ENCODE assay signal across 8 cellular contexts in the genomic region with DNA sequence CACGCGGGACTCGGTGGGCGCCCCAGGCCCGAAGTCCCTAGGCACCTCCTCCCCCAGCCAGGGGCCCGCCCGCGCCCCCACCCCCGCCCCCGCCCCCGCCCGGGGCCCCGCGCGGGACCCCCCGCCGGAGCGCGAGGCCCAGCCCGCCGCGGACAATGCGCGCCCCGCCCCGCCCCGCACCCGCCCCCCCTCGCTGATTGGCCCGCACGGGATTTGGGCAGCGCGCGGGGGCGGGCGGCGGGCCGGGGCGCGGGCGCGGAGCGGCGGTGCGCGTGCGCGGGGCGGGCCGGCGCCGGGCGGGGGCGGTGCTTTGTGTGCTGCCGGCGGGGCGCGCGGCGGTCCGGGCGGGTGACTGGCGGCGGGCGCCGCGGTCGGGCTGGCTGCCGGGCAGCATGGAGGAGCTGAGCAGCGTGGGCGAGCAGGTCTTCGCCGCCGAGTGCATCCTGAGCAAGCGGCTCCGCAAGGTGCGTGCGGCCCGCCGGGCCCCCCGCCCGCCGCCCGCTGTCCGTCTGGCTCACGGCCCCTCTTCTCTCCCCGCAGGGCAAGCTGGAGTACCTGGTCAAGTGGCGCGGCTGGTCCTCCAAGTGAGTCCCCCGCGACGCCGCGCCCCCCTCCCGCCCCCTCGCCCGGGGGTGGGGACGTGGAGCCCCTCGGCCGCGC. TPM values are rescaled to one million over a fixed set of nuclear protein-coding genes. Genes with fewer than 3 reads are reported as not detected.
DNase-seq lines count a peak whose midpoint lies in the region; ATAC-seq and TF ChIP-seq lines count a peak whose summit lies in the region.

CBX2 (plus strand) TSS at position 305 of the 660 bp plus-strand sequence; CDS start at position 393, 88 bp downstream.

- no peak within 1 kb of the TSS for H2AFZ ChIP-seq in OCI-LY1 (ENCODE audit: low read length)

- peak within 1 kb of the TSS; percentile 99 for H3K4me2 ChIP-seq in OCI-LY1 (ENCODE audit: low read length)

- no peak for TF ChIP-seq CTCF in 22Rv1 (IDR thresholded peaks at IDR 0.05)
- TF ChIP-seq CTCF in OCI-LY1 (IDR thresholded peaks at IDR 0.05; ENCODE audit: low read length) = no peak

- 0 out of 2 replicates have a peak, but pooled peaks cover 3% of the 10 kb centered on the region for H3K27me3 ChIP-seq in OCI-LY1 (ENCODE audit: insufficient read depth, low read length)
- H3K27me3 ChIP-seq in esophagus (ENCODE audit: control insufficient read depth in 1 of 2, insufficient read depth in 2 of 2, low read length in 2 of 2) = peaks cover 0 to 3% of the 10 kb centered on the region in 2 donors
- H3K27me3 ChIP-seq in muscle layer of duodenum (ENCODE audit: low read depth, low read length) = peaks cover 48% of the 10 kb centered on the region

- peaks cover 5% of the 10 kb centered on the region; the same call in 1 of the 2 replicates for H3F3A ChIP-seq in OCI-LY1 (ENCODE audit: insufficient read depth, low read length)

- 1 to 2% methylated on average over 28 to 100 of the region's 101 CpGs for WGBS in esophagus, 2 donors

- DNase-seq in activated T-cell treated with anti-CD3 and anti-CD28 coated beads for 4 hours = peak; percentile 68
- DNase-seq in stimulated activated CD8-positive, alpha-beta memory T cell treated with anti-CD3 and anti-CD28 coated beads, Interleukin-7, amount 100 ng/mL, for 24 hours (ENCODE audit: low read depth) = peak; percentile 61

- peak; percentile 64 for ATAC-seq in GM18502 (IDR thresholded peaks at IDR 0.05; ENCODE audit: poor library complexity, unreplicated experiment)
- ATAC-seq in HG03354 (IDR thresholded peaks at IDR 0.05; ENCODE audit: poor library complexity, severe bottlenecking, unreplicated experiment) = peak; percentile 72

- no peaks in the 10 kb centered on the region for H3K79me2 ChIP-seq in OCI-LY1 (ENCODE audit: insufficient read depth, low read length)

- peak within 1 kb of the TSS; percentile 54 for H3K27ac ChIP-seq in 22Rv1
- H3K27ac ChIP-seq in OCI-LY1 (ENCODE audit: low read depth, low read length, poor library complexity, severe bottlenecking) = peak within 1 kb of the TSS; percentile 1
- H3K27ac ChIP-seq in esophagus (ENCODE audit: low read depth in 2 of 2, low read length in 1 of 2) = no peak within 1 kb of the TSS
- no peak within 1 kb of the TSS for H3K27ac ChIP-seq in muscle layer of duodenum (ENCODE audit: low read length)

- H3K4me3 ChIP-seq in OCI-LY1 (ENCODE audit: low read depth, low read length, poor library complexity, severe bottlenecking) = peak within 1 kb of the TSS; percentile 81
- H3K4me3 ChIP-seq in esophagus (ENCODE audit: low read depth in 1 of 2, low read length in 2 of 2) = peak within 1 kb of the TSS; percentile 61 to 74
- H3K4me3 ChIP-seq in muscle layer of duodenum (ENCODE audit: low read depth in 1 of 2, low read length in 2 of 2) = peak within 1 kb of the TSS; percentile 26 to 58

- peak within 1 kb of the TSS; percentile 95 for H3K9ac ChIP-seq in OCI-LY1 (ENCODE audit: low read length)

- H3K9me3 ChIP-seq in OCI-LY1 (ENCODE audit: low read length) = no peaks in the 10 kb centered on the region
- H3K9me3 ChIP-seq in esophagus (ENCODE audit: control insufficient read depth in 2 of 2, insufficient read depth in 1 of 2, low read depth in 1 of 2, low read length in 1 of 2) = no peaks in the 10 kb centered on the region
- H3K9me3 ChIP-seq in muscle layer of duodenum (ENCODE audit: control insufficient read depth in 1 of 2, low read length in 2 of 2) = no peaks in the 10 kb centered on the region

- H3K36me3 ChIP-seq in OCI-LY1 (ENCODE audit: insufficient read depth, low read length) (peaks cover 11% of the 10 kb centered on the region; the same call in 1 of the 2 replicates), esophagus (ENCODE audit: control insufficient read depth in 2 of 2, insufficient read depth in 2 of 2, low read length in 1 of 2) (no peaks in the 10 kb centered on the region), muscle layer of duodenum (ENCODE audit: control insufficient read depth in 1 of 2, insufficient read depth in 2 of 2, low read length in 2 of 2) (no peaks in the 10 kb centered on the region)

- no peaks in the 10 kb centered on the region for H4K20me1 ChIP-seq in OCI-LY1 (ENCODE audit: insufficient read depth, low read length)

- H3K4me1 ChIP-seq in OCI-LY1 (ENCODE audit: insufficient read depth, low read length, severe bottlenecking) (peaks cover 20% of the 10 kb centered on the region), esophagus (ENCODE audit: control insufficient read depth in 2 of 2, insufficient read depth in 2 of 2, low read length in 1 of 2) (peaks cover 3 to 7% of the 10 kb centered on the region in 2 donors), muscle layer of duodenum (ENCODE audit: control insufficient read depth in 1 of 2, insufficient read depth in 2 of 2, low read length in 2 of 2) (peaks cover 0 to 21% of the 10 kb centered on the region in 2 donors)

- H3K9me2 ChIP-seq in OCI-LY1 (ENCODE audit: low read depth, low read length) = no peaks in the 10 kb centered on the region

RNA-seq across cellular contexts. Expression of gene CBX2, which starts in this region (rescaled TPM):
- 1 to 10 TPM; 2.1 to 3.3 TPM for polyA plus RNA-seq in esophagus

Comparison
In these comparisons a context has a peak if more than half of its experiments do, and no peak if none do; other contexts are left out.
1. H3K27ac ChIP-seq: peak in 22Rv1 (single experiment) and OCI-LY1 (single experiment); none in esophagus (0 of 2) and muscle layer of duodenum (single experiment).
2. Peak in every context shown above with its lines, with median percentiles within 50 percentile points of each other: H3K4me3 ChIP-seq.